In the genomic region with DNA sequence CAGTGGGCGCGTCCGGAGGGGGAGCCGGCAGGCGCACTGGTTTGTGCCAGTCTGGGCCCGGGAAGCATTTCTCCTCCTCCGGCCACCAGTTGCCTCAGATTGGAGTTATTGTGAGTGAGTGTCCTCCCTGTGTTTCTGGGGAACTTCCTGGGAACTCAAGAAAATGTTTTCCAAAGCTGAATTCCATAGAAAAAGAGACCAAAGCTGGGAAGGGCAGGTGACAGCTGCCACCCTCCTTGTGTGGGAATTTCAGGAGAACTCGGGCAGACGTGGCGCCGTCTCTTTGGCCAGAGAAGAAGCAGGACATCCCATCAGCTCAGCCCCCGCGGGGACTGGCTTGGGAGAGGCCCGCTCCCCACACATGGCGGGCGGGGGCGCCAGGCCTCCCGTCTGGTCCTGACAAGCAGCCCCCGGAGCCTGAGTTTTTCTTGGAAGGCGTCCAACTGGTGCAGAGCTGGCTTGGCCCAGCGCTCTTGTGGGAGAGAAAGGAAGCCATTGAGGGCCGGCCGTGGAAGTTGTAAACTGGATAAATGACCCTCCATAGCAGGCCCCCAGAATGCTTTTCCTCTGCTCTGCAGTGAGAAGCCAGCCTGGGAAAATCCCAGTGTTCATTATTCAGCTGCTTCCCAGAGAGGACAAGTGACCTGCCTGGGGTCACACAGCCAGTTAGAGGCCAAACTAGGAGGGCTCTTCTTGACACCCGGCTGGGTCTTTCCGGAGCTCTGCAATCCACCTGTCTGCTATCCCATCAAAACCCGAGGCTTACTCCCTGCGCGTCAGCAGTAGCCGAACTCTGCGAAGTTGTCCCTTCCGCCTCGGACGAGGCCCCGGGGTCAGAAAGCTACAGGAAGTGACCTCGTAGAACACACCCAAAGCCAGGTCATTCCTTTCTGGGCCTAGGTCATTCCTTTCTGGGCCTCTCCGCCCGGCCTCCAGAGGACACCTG, we compare ENCODE assay signal across 8 cellular contexts. TPM values are rescaled to one million over a fixed set of nuclear protein-coding genes. Genes with fewer than 3 reads are reported as not detected.
A peak's percentile ranks its signal among the peaks of the same experiment; 100 is the strongest.
DNase-seq lines count a peak whose midpoint lies in the region; ATAC-seq, FAIRE-seq and TF ChIP-seq lines count a peak whose summit lies in the region.

No MANE protein-coding gene starts in this region.

- H3K9me3 Mint-ChIP-seq in activated naive CD4-positive, alpha-beta T cell treated with anti-CD3 and anti-CD28 coated beads, Interleukin-2, amount 10 ng/mL, durations not matched to agents 7 days and 5 days: peaks cover 7% of the 10 kb centered on the region

- intact Hi-C loops in left cardiac atrium (cut with DNase I): no loop called here

- FAIRE-seq in GM12891 (lab: Jason Lieb, UNC): no peak

- CTCF ChIA-PET in activated naive CD4-positive, alpha-beta T cell treated with anti-CD3 and anti-CD28 coated beads, Interleukin-2, amount 10 ng/mL, durations not matched to agents 7 days and 5 days (lab: Charles Lee): interaction anchor here (0.5 to 0.6 kb wide), 2 partner anchors 30 to 329 kb away, joined by 3 read pairs; no protein-coding TSS in a partner anchor

- H3K27ac Mint-ChIP-seq in activated naive CD4-positive, alpha-beta T cell treated with anti-CD3 and anti-CD28 coated beads, Interleukin-2, amount 10 ng/mL, durations not matched to agents 7 days and 5 days: no peak overlapping the region

- peak; percentile 73 to 76 for ATAC-seq in left cardiac atrium
- no peak for ATAC-seq in GM18517 (IDR thresholded peaks at IDR 0.05; ENCODE audit: unreplicated experiment)

- H3K36me3 Mint-ChIP-seq in activated naive CD4-positive, alpha-beta T cell treated with anti-CD3 and anti-CD28 coated beads, Interleukin-2, amount 10 ng/mL, durations not matched to agents 7 days and 5 days: peaks cover 4% of the 10 kb centered on the region

- in situ Hi-C loops in G401 (cut with HindIII; ENCODE audit: low sequenced_read_pairs): no loop called here

- DNase-seq in G401 (ENCODE audit: low spot score) (peak; percentile 61), amniotic epithelial cell (ENCODE audit: low read depth) (peak; percentile 68), left cardiac atrium (peak; percentile 89), retina (peak; percentile 53), T-helper 1 cell (no peak), GM12891 (ENCODE audit: insufficient read length, low spot score) (no peak)
- no peak for DNase-seq in activated naive CD4-positive, alpha-beta T cell treated with anti-CD3 and anti-CD28 coated beads, Interleukin-2, amount 10 ng/mL, durations not matched to agents 7 days and 5 days

- H3K27me3 Mint-ChIP-seq in activated naive CD4-positive, alpha-beta T cell treated with anti-CD3 and anti-CD28 coated beads, Interleukin-2, amount 10 ng/mL, durations not matched to agents 7 days and 5 days: peaks cover 9% of the 10 kb centered on the region

- H3K4me1 Mint-ChIP-seq in activated naive CD4-positive, alpha-beta T cell treated with anti-CD3 and anti-CD28 coated beads, Interleukin-2, amount 10 ng/mL, durations not matched to agents 7 days and 5 days: peaks cover 38% of the 10 kb centered on the region

- no peak for TF ChIP-seq POLR2A in GM12891 (IDR thresholded peaks at IDR 0.05; ENCODE audit: low read depth, low read length)

- H3K4me3 Mint-ChIP-seq in activated naive CD4-positive, alpha-beta T cell treated with anti-CD3 and anti-CD28 coated beads, Interleukin-2, amount 10 ng/mL, durations not matched to agents 7 days and 5 days: no peak overlapping the region

TF ChIP-seq in GM12891, 5 proteins besides CTCF, POLR2A, EP300 and RAD21:
- TF ChIP-seq POLR2AphosphoS5 (IDR thresholded peaks at IDR 0.05; ENCODE audit: low read depth, low read length): no peak
- TF ChIP-seq PAX5 (IDR thresholded peaks at IDR 0.05; ENCODE audit: insufficient read depth, low read length, severe bottlenecking): no peak
- TF ChIP-seq TAF1 (IDR thresholded peaks at IDR 0.05; ENCODE audit: low read depth, low read length): no peak

RNA-seq across cellular contexts. Expression of a gene that starts 39.2 kb away (rescaled TPM):
- 22.8 and 35.6 TPM in 2 replicates for total RNA-seq in G401 (2014; rRNA removed; shearing (Covaris generic))
- 10 to 100 TPM; 54.6 to 60.6 TPM for total RNA-seq in left cardiac atrium
- 18.7 TPM for polyA plus RNA-seq in GM12891 (2012; ENCODE audit: low read depth, missing spikeins)

Comparison
In these comparisons a context has a peak if more than half of its experiments do, and no peak if none do; other contexts are left out.
1. DNase-seq: peak in G401 (single experiment), amniotic epithelial cell (single experiment), left cardiac atrium (single experiment) and retina (single experiment); none in T-helper 1 cell (0 of 5), activated naive CD4-positive, alpha-beta T cell treated with anti-CD3 and anti-CD28 coated beads, Interleukin-2, amount 10 ng/mL, durations not matched to agents 7 days and 5 days (single experiment) and GM12891 (single experiment).